Comparison of ENCODE assay signal across 9 cellular contexts in genomic region chr5:141001854-141002666, GRCh38. TPM values are rescaled to one million over a fixed set of nuclear protein-coding genes. Genes with fewer than 3 reads are reported as not detected.
DNase-seq lines count a peak whose midpoint lies in the region; ATAC-seq and TF ChIP-seq lines count a peak whose summit lies in the region.
"Had no signal": no experiment of that assay in that cellular context is flagged by ENCODE, and none has a peak within 500 bp of the region (broad histone marks: within the 10 kb centered on the region; RNA-seq: fewer than 3 reads in every experiment).

No MANE protein-coding gene starts in this region.

- H3K4me1 ChIP-seq in colonic mucosa, result no peaks in the 10 kb centered on the region
- H3K4me1 ChIP-seq in naive thymus-derived CD4-positive, alpha-beta T cell (ENCODE audit: control insufficient read depth in 2 of 2, insufficient read depth in 2 of 2, low read length in 2 of 2), result no peaks in the 10 kb centered on the region
- H3K4me1 ChIP-seq: SJSA1 had no signal

- no peak overlapping the region for H3K27ac Mint-ChIP-seq in naive thymus-derived CD4-positive, alpha-beta T cell

- peak overlapping the region in 9 of 10 donors; percentile 2 to 73 (median 43) for H3K4me3 Mint-ChIP-seq in naive thymus-derived CD4-positive, alpha-beta T cell

- peak; percentile 65 for DNase-seq in COR-L47 (lab: John Stamatoyannopoulos, UW)
- peak; percentile 13 for DNase-seq in NCI-H2081 treated with DMSO at 0.1 percent for 48 hours (lab: John Stamatoyannopoulos, UW)
- DNase-seq in colonic mucosa, result peak; percentile 16
- peak in 3 of 9 donors; percentile 1 to 2 (median 2) for DNase-seq in naive thymus-derived CD4-positive, alpha-beta T cell
- DNase-seq in NOMO-1 treated with DMSO at 0.1 percent for 48 hours (lab: John Stamatoyannopoulos, UW; ENCODE audit: unreplicated experiment), result no peak
- no peak for DNase-seq in RKO (ENCODE audit: low spot score)

- H3K27me3 Mint-ChIP-seq in naive thymus-derived CD4-positive, alpha-beta T cell, result peaks cover 16 to 64% (median 52%) of the 10 kb centered on the region in 5 donors

- no peaks in the 10 kb centered on the region for H3K27me3 ChIP-seq in colonic mucosa
- no peaks in the 10 kb centered on the region for H3K27me3 ChIP-seq in naive thymus-derived CD4-positive, alpha-beta T cell (ENCODE audit: control insufficient read depth in 2 of 2, insufficient read depth in 2 of 2, low read length in 2 of 2)
- H3K27me3 ChIP-seq: SJSA1 had no signal

- no peak overlapping the region for H3K27ac ChIP-seq in colonic mucosa
- H3K27ac ChIP-seq in naive thymus-derived CD4-positive, alpha-beta T cell (ENCODE audit: low read depth, low read length), result no peak overlapping the region
- H3K27ac ChIP-seq: SJSA1 had no signal

- no peaks in the 10 kb centered on the region for H3K36me3 ChIP-seq in colonic mucosa
- no peaks in the 10 kb centered on the region for H3K36me3 ChIP-seq in naive thymus-derived CD4-positive, alpha-beta T cell (ENCODE audit: control insufficient read depth in 2 of 3, insufficient read depth in 3 of 3, low read length in 3 of 3)
- H3K36me3 ChIP-seq: SJSA1 had no signal

- no peaks in the 10 kb centered on the region for H3K9me3 ChIP-seq in colonic mucosa
- no peaks in the 10 kb centered on the region for H3K9me3 ChIP-seq in naive thymus-derived CD4-positive, alpha-beta T cell (ENCODE audit: control insufficient read depth in 2 of 3, low read length in 3 of 3)

- peaks cover 0 to 9% (median 9%) of the 10 kb centered on the region in 7 donors for H3K4me1 Mint-ChIP-seq in naive thymus-derived CD4-positive, alpha-beta T cell

- H3K9me3 Mint-ChIP-seq in naive thymus-derived CD4-positive, alpha-beta T cell, result peaks cover 0 to 22% (median 5%) of the 10 kb centered on the region in 11 donors

- ATAC-seq in naive thymus-derived CD4-positive, alpha-beta T cell, result no peak
- ATAC-seq in HG02763 (IDR thresholded peaks at IDR 0.05; ENCODE audit: unreplicated experiment), result no peak
- ATAC-seq in HG03565 (IDR thresholded peaks at IDR 0.05; ENCODE audit: unreplicated experiment), result no peak

- TF ChIP-seq CTCF in colonic mucosa (IDR thresholded peaks at IDR 0.05), result no peak

- H3K36me3 Mint-ChIP-seq in naive thymus-derived CD4-positive, alpha-beta T cell, result peaks cover 0 to 15% (median 0%) of the 10 kb centered on the region in 5 donors

- peak overlapping the region; percentile 7 for H3K4me3 ChIP-seq in colonic mucosa
- no peak overlapping the region for H3K4me3 ChIP-seq in naive thymus-derived CD4-positive, alpha-beta T cell (ENCODE audit: low read length)
- H3K4me3 ChIP-seq: SJSA1 had no signal

- CTCF ChIA-PET in naive thymus-derived CD4-positive, alpha-beta T cell (lab: Charles Lee), result no interaction called here

- POLR2A ChIA-PET in naive thymus-derived CD4-positive, alpha-beta T cell (lab: Charles Lee), result no interaction called here

- intact Hi-C loops in colonic mucosa (cut with DNase I), result no loop called here
- intact Hi-C loops in naive thymus-derived CD4-positive, alpha-beta T cell (cut with micrococcal nuclease), result no loop called here

- H3K9ac ChIP-seq in colonic mucosa (ENCODE audit: low read depth in 2 of 2, low read length in 2 of 2), result peak overlapping the region in 1 of 2 donors; percentile 30

RNA-seq across cellular contexts. Expression of gene PCDHAC2, which starts 35.8 kb away (rescaled TPM):
- under 1 TPM; 0.05 to 0.32 TPM for total RNA-seq in colonic mucosa
- not detected for total RNA-seq in naive thymus-derived CD4-positive, alpha-beta T cell
- polyA plus RNA-seq in naive thymus-derived CD4-positive, alpha-beta T cell, result not detected
- total RNA-seq: SJSA1 had no signal

RNA-seq across cellular contexts. Expression of gene PCDHB1, which starts 49.1 kb away (rescaled TPM):
- total RNA-seq in colonic mucosa, result not detected
- not detected for total RNA-seq in naive thymus-derived CD4-positive, alpha-beta T cell
- not detected for polyA plus RNA-seq in naive thymus-derived CD4-positive, alpha-beta T cell
- total RNA-seq: SJSA1 had no signal

Comparison
In these comparisons a context has a peak if more than half of its experiments do, and no peak if none do; other contexts are left out.
1. DNase-seq: peak in COR-L47 (single experiment), NCI-H2081 treated with DMSO at 0.1 percent for 48 hours (single experiment) and colonic mucosa (single experiment); none in NOMO-1 treated with DMSO at 0.1 percent for 48 hours (single experiment) and RKO (single experiment).